In genomic region chr4:66357316-66357715, GRCh38 we compare ENCODE assay signal across 24 cellular contexts.
A peak's percentile ranks its signal among the peaks of the same experiment; 100 is the strongest.
DNase-seq lines count a peak whose midpoint lies in the region; ATAC-seq and TF ChIP-seq lines count a peak whose summit lies in the region.
"Had no signal": no experiment of that assay in that cellular context is flagged by ENCODE, and none has a peak within 500 bp of the region (broad histone marks: within the 10 kb centered on the region; RNA-seq: fewer than 3 reads in every experiment).

No MANE protein-coding gene starts in this region.

- no peak overlapping the region for H3K27ac Mint-ChIP-seq in neural progenitor cell
- H3K27ac Mint-ChIP-seq: IgD-negative memory B cell; natural killer cell treated with Interleukin-12 subunit alpha and Interleukin-12 subunit beta and Interleukin-15 and Interleukin-18, amount 100 ng/mL, for 72 hours; T-helper 2 cell treated with Interferon-gamma antibody and Interleukin-4, amounts not matched to agents 5 μg/mL and 100 μg/mL, for 36 hours had no signal

- H3K36me3 ChIP-seq in neural progenitor cell = no peaks in the 10 kb centered on the region
- H3K36me3 ChIP-seq: BE2C had no signal

- H3F3A ChIP-seq in neural progenitor cell (ENCODE audit: low read depth) = peaks cover 8% of the 10 kb centered on the region

- H3K9me3 ChIP-seq in neural progenitor cell (ENCODE audit: low read depth) = no peaks in the 10 kb centered on the region
- H3K9me3 ChIP-seq: BE2C had no signal

- H3K36me3 Mint-ChIP-seq in neural progenitor cell = no peaks in the 10 kb centered on the region
- H3K36me3 Mint-ChIP-seq: IgD-negative memory B cell had no signal

- H3K4me3 ChIP-seq in neural progenitor cell = no peak overlapping the region
- H3K4me3 ChIP-seq: PC-9 had no signal

- no peak for ATAC-seq in GM21529 (IDR thresholded peaks at IDR 0.05; ENCODE audit: unreplicated experiment)
- ATAC-seq: activated CD4-positive, CD25-positive, alpha-beta regulatory T cell treated with anti-CD3 and anti-CD28 coated beads, Interleukin-2, amount 50 U/mL, for 24 hours; foreskin keratinocyte; natural killer cell treated with Interleukin-12 subunit alpha and Interleukin-12 subunit beta and Interleukin-15 and Interleukin-18, amount 100 ng/mL, for 72 hours had no signal

- TF ChIP-seq CTCF in neural progenitor cell (IDR thresholded peaks at IDR 0.05) = no peak

- H2AFZ ChIP-seq in neural progenitor cell (replicated peaks) = peak overlapping the region; percentile 24
- H2AFZ ChIP-seq: PC-9 had no signal

- H3K27me3 ChIP-seq in neural progenitor cell = no peaks in the 10 kb centered on the region
- H3K27me3 ChIP-seq: BE2C, foreskin keratinocyte had no signal

- no peaks in the 10 kb centered on the region for H4K20me1 ChIP-seq in neural progenitor cell (ENCODE audit: low read depth)

- peaks cover 3% of the 10 kb centered on the region for H3K4me1 ChIP-seq in neural progenitor cell
- H3K4me1 ChIP-seq: BE2C, foreskin keratinocyte had no signal

- no peaks in the 10 kb centered on the region for H3K9me3 Mint-ChIP-seq in neural progenitor cell

- no peaks in the 10 kb centered on the region for H3K79me2 ChIP-seq in neural progenitor cell (ENCODE audit: low read depth)

- no peak overlapping the region for H3K4me3 Mint-ChIP-seq in neural progenitor cell
- H3K4me3 Mint-ChIP-seq: IgD-negative memory B cell; natural killer cell treated with Interleukin-12 subunit alpha and Interleukin-12 subunit beta and Interleukin-15 and Interleukin-18, amount 100 ng/mL, for 72 hours; T-helper 2 cell treated with Interferon-gamma antibody and Interleukin-4, amounts not matched to agents 5 μg/mL and 100 μg/mL, for 36 hours had no signal

- DNase-seq in GM04504 (ENCODE audit: low read depth) (peak; percentile 0), NCI-H1694 treated with DMSO at 0.1 percent for 48 hours (lab: John Stamatoyannopoulos, UW) (peak; percentile 23), astrocyte of the hippocampus (ENCODE audit: low read depth, low spot score) (peak; percentile 58), neural progenitor cell (ENCODE audit: low spot score) (no peak), activated gamma-delta T cell (lab: John Stamatoyannopoulos, UW) (no peak), activated gamma-delta T cell treated with Interleukin-2 at 50 U/mL for 16 hours (no peak)
- DNase-seq: activated CD8-positive, alpha-beta memory T cell treated with anti-CD3 and anti-CD28 coated beads for 24 hours; BE2C; Calu3; caudate nucleus; effector CD4-positive, alpha-beta T cell; mesendoderm; MV-4-11; NCI-H2107; NCI-H774; PC-9; small intestine; stimulated activated CD4-positive, alpha-beta T cell treated with anti-CD3 and anti-CD28 coated beads, Interleukin-4, amount 100 ng/mL, for 24 hours had no signal

- no peak overlapping the region for H3K4me2 ChIP-seq in neural progenitor cell
- H3K4me2 ChIP-seq: PC-9 had no signal

- peaks cover 3% of the 10 kb centered on the region for H3K4me1 Mint-ChIP-seq in neural progenitor cell
- H3K4me1 Mint-ChIP-seq: IgD-negative memory B cell had no signal

- peaks cover 3% of the 10 kb centered on the region for H3K27me3 Mint-ChIP-seq in neural progenitor cell (ENCODE audit: insufficient read depth, low read depth)
- H3K27me3 Mint-ChIP-seq: IgD-negative memory B cell; natural killer cell treated with Interleukin-12 subunit alpha and Interleukin-12 subunit beta and Interleukin-15 and Interleukin-18, amount 100 ng/mL, for 72 hours had no signal

- H3K9ac ChIP-seq in neural progenitor cell = no peak overlapping the region

- H3K27ac ChIP-seq in neural progenitor cell = no peak overlapping the region
- H3K27ac ChIP-seq: foreskin keratinocyte, PC-9 had no signal

Comparison
In these comparisons a context has a peak if more than half of its experiments do, and no peak if none do; other contexts are left out.
1. DNase-seq: peak in GM04504 (single experiment), NCI-H1694 treated with DMSO at 0.1 percent for 48 hours (single experiment) and astrocyte of the hippocampus (single experiment); none in neural progenitor cell (single experiment), activated gamma-delta T cell (single experiment) and activated gamma-delta T cell treated with Interleukin-2 at 50 U/mL for 16 hours (single experiment).